Comparison of ENCODE assay signal across 23 cellular contexts in the genomic region with DNA sequence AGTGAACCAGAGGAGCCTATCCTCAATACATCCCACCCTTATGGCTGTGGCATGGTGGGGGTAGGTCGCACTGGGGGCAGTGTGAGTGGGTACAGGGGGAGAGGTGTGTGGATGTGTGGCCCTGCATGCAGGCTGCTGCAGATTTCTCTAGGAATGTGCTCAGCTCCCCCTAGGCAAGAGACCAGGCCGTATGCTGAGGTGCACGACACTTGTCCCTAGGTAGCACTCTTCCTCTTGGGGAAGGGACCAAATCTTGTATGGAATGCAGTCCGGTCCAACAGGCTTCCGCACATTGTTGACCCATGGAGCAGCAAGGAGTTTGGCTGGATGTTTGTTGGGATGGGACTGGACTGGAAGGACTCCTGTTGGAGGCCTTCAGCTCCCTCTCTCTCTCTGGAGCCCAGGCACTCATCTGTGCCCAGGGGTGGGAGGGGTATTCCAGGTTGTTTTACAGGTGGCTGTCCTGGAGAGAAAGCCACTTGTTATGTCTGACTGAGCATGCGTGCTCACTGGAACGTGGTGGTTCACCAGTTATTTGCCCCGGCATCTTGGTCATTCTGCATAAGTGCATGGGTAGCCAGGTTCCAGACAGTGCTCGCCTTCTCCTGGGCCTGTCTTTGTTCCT. TPM values are rescaled to one million over a fixed set of nuclear protein-coding genes. Genes with fewer than 3 reads are reported as not detected.
DNase-seq lines count a peak whose midpoint lies in the region; ATAC-seq and TF ChIP-seq lines count a peak whose summit lies in the region.
"Had no signal": no experiment of that assay in that cellular context is flagged by ENCODE, and none has a peak within 500 bp of the region (broad histone marks: within the 10 kb centered on the region; RNA-seq: fewer than 3 reads in every experiment).

No MANE protein-coding gene starts in this region.

- TF ChIP-seq POLR2A in breast epithelium (IDR thresholded peaks at IDR 0.05): no peak

- no peak overlapping the region for H4K91ac ChIP-seq in neuronal stem cell (ENCODE audit: low read depth, low read length, poor library complexity)

- TF ChIP-seq CTCF in MCF 10A (IDR thresholded peaks at IDR 0.05; ENCODE audit: unreplicated experiment): no peak
- no peak for TF ChIP-seq CTCF in breast epithelium (IDR thresholded peaks at IDR 0.05)
- no peak for TF ChIP-seq CTCF in chondrocyte (IDR thresholded peaks at IDR 0.05)

- H2BK12ac ChIP-seq in neuronal stem cell (ENCODE audit: low read length): no peak overlapping the region

- peaks cover 35% of the 10 kb centered on the region for H3K27me3 Mint-ChIP-seq in MCF 10A (ENCODE audit: insufficient read depth, unreplicated experiment)
- no peaks in the 10 kb centered on the region for H3K27me3 Mint-ChIP-seq in chondrocyte (ENCODE audit: low read depth)
- H3K27me3 Mint-ChIP-seq: naive B cell; progenitor cell of endocrine pancreas; stimulated activated naive CD8-positive, alpha-beta T cell treated with anti-CD3 and anti-CD28 coated beads, Interleukin-15, Interleukin-2, amounts not matched to agents 100 ng/mL and 50 ng/mL, for 24 hours had no signal

- peak overlapping the region; percentile 81 for H2AFZ ChIP-seq in neuronal stem cell (ENCODE audit: low read length)

- no peak overlapping the region for H3K18ac ChIP-seq in neuronal stem cell (ENCODE audit: low read length)

- peaks cover 12% of the 10 kb centered on the region for H3K4me1 Mint-ChIP-seq in MCF 10A (ENCODE audit: insufficient read depth, unreplicated experiment)
- no peaks in the 10 kb centered on the region for H3K4me1 Mint-ChIP-seq in chondrocyte (ENCODE audit: low read depth)

- no peaks in the 10 kb centered on the region for H3K36me3 ChIP-seq in breast epithelium
- H3K36me3 ChIP-seq in neuronal stem cell (replicated peaks in 1 of 2; ENCODE audit: control insufficient read depth in 2 of 2, insufficient read depth in 2 of 2, low read length in 2 of 2): peaks cover 0 to 31% of the 10 kb centered on the region in 2 donors
- H3K36me3 ChIP-seq in aorta (ENCODE audit: control insufficient read depth in 1 of 2, insufficient read depth in 2 of 2, low read length in 1 of 2): peaks cover 0 to 1% of the 10 kb centered on the region in 2 donors
- H3K36me3 ChIP-seq: gastroesophageal sphincter had no signal

- H3K23ac ChIP-seq in neuronal stem cell (ENCODE audit: low read depth, low read length, poor library complexity): no peak overlapping the region

- H3K9me3 Mint-ChIP-seq in MCF 10A (ENCODE audit: unreplicated experiment): no peaks in the 10 kb centered on the region
- H3K9me3 Mint-ChIP-seq in chondrocyte (ENCODE audit: low read depth): peaks cover 9% of the 10 kb centered on the region
- H3K9me3 Mint-ChIP-seq: naive B cell; stimulated activated naive CD8-positive, alpha-beta T cell treated with anti-CD3 and anti-CD28 coated beads, Interleukin-15, Interleukin-2, amounts not matched to agents 100 ng/mL and 50 ng/mL, for 24 hours had no signal

- H2BK15ac ChIP-seq in neuronal stem cell (ENCODE audit: low read length): no peak overlapping the region

- H3K4ac ChIP-seq in neuronal stem cell (ENCODE audit: low read length): no peak overlapping the region

- no peak overlapping the region for H3K9ac ChIP-seq in neuronal stem cell (ENCODE audit: low read depth, low read length, poor library complexity)

- intact Hi-C loops in MCF 10A (cut with micrococcal nuclease): no loop called here
- intact Hi-C loops in breast epithelium (cut with DNase I; ENCODE audit: low total_unique reads): no loop called here
- intact Hi-C loops in aorta (cut with DNase I): no loop called here

- H3K27ac ChIP-seq in breast epithelium (no peak overlapping the region), neuronal stem cell (replicated peaks; ENCODE audit: low read length) (no peak overlapping the region), aorta (ENCODE audit: low read depth in 1 of 2, low read length in 2 of 2) (no peak overlapping the region)
- H3K27ac ChIP-seq: A549 had no signal

- DNase-seq in MCF 10A (ENCODE audit: unreplicated experiment) (no peak), breast epithelium (ENCODE audit: low spot score in 2 of 2) (no peak), chondrocyte (ENCODE audit: low spot score) (peak; percentile 36), neuronal stem cell (ENCODE audit: low spot score) (no peak), aorta (peak; percentile 30 to 33), NCI-H1930 (lab: John Stamatoyannopoulos, UW) (no peak), ecto neural progenitor cell (ENCODE audit: low spot score) (no peak)
- DNase-seq in activated naive CD4-positive, alpha-beta T cell treated with Interleukin-2 at 50 U/mL for 16 hours: no peak
- DNase-seq: activated CD4-positive, alpha-beta T cell treated with anti-CD3 and anti-CD28 coated beads for 48 hours; activated gamma-delta T cell; amniotic stem cell; effector CD8-positive, alpha-beta T cell; NCI-H1105; NCI-H524 treated with DMSO at 0.1 percent for 48 hours; stimulated activated CD4-positive, alpha-beta T cell treated with anti-CD3 and anti-CD28 coated beads, Interleukin-4, amount 100 ng/mL, for 24 hours; SW 1271 had no signal

- POLR2A ChIA-PET in MCF 10A (lab: Yijun Ruan, JAX): no interaction called here

- H3K9me3 ChIP-seq in breast epithelium: no peaks in the 10 kb centered on the region
- no peaks in the 10 kb centered on the region for H3K9me3 ChIP-seq in neuronal stem cell (replicated peaks in 1 of 2; ENCODE audit: control insufficient read depth in 2 of 2, insufficient read depth in 1 of 2, low read depth in 1 of 2, low read length in 2 of 2)
- H3K9me3 ChIP-seq in aorta (ENCODE audit: control insufficient read depth, low read length): no peaks in the 10 kb centered on the region
- H3K9me3 ChIP-seq: A549, gastroesophageal sphincter, upper lobe of left lung had no signal

- H3K4me3 Mint-ChIP-seq in MCF 10A (ENCODE audit: unreplicated experiment) (peak overlapping the region; percentile 76), chondrocyte (ENCODE audit: unreplicated experiment) (no peak overlapping the region)
- H3K4me3 Mint-ChIP-seq: stimulated activated naive CD8-positive, alpha-beta T cell treated with anti-CD3 and anti-CD28 coated beads, Interleukin-15, Interleukin-2, amounts not matched to agents 100 ng/mL and 50 ng/mL, for 24 hours had no signal

- H3K27me3 ChIP-seq in breast epithelium (no peaks in the 10 kb centered on the region), neuronal stem cell (ENCODE audit: control insufficient read depth in 3 of 3, insufficient read depth in 3 of 3, low read depth in 1 of 3, low read length in 3 of 3) (peaks cover 0 to 8% (median 0%) of the 10 kb centered on the region in 3 experiments), aorta (ENCODE audit: control insufficient read depth in 1 of 2, insufficient read depth in 2 of 2, low read length in 1 of 2) (no peaks in the 10 kb centered on the region)
- H3K27me3 ChIP-seq: gastroesophageal sphincter, upper lobe of left lung had no signal

- no CpG with 5 or more reads among the region's 9 CpGs for WGBS in neuronal stem cell (ENCODE audit: extremely low coverage in 2 of 2, insufficient read length in 2 of 2, insufficient replicate concordance in 1 of 2), 2 donors
- WGBS in aorta, 2 donors: 82 to 92% methylated on average over 9 of the region's 9 CpGs

- H2BK120ac ChIP-seq in neuronal stem cell (ENCODE audit: low read depth, low read length): no peak overlapping the region

- H3K14ac ChIP-seq in neuronal stem cell (ENCODE audit: low read length): no peak overlapping the region

- BruUV-seq in MCF 10A (replicated peaks; lab: Mats Ljungman, UMichigan): no TSS peak

- H3K4me3 ChIP-seq in breast epithelium (peak overlapping the region in 1 of 3 donors; percentile 44), neuronal stem cell (ENCODE audit: low read length in 2 of 2) (no peak overlapping the region), aorta (ENCODE audit: low read length in 2 of 2) (no peak overlapping the region)
- H3K4me3 ChIP-seq: A549, gastroesophageal sphincter, smooth muscle cell had no signal

- CTCF ChIA-PET in MCF 10A (lab: Yijun Ruan, JAX): interaction anchor here (0.6 to 1.6 kb wide), 3 partner anchors 11 to 796 kb away, joined by 3 to 4 read pairs (median 4); no protein-coding TSS in a partner anchor

- no peak overlapping the region for H2BK5ac ChIP-seq in neuronal stem cell (ENCODE audit: low read length)

- no peak for ATAC-seq in aorta (ENCODE audit: low FRiP score)
- ATAC-seq: A549 had no signal

- no peak overlapping the region for H4K8ac ChIP-seq in neuronal stem cell (ENCODE audit: low read depth, low read length)

- no peak overlapping the region for H2AK5ac ChIP-seq in neuronal stem cell (ENCODE audit: low read depth, low read length)

- peaks cover 6% of the 10 kb centered on the region for H3K36me3 Mint-ChIP-seq in MCF 10A (ENCODE audit: insufficient read depth, unreplicated experiment)
- H3K36me3 Mint-ChIP-seq in chondrocyte (ENCODE audit: low read depth): no peaks in the 10 kb centered on the region

- no peak overlapping the region for H3K27ac Mint-ChIP-seq in MCF 10A (ENCODE audit: low read depth, unreplicated experiment)
- H3K27ac Mint-ChIP-seq in chondrocyte (ENCODE audit: unreplicated experiment): no peak overlapping the region
- H3K27ac Mint-ChIP-seq: progenitor cell of endocrine pancreas; stimulated activated naive CD8-positive, alpha-beta T cell treated with anti-CD3 and anti-CD28 coated beads, Interleukin-15, Interleukin-2, amounts not matched to agents 100 ng/mL and 50 ng/mL, for 24 hours had no signal

- H3K4me2 ChIP-seq in neuronal stem cell (ENCODE audit: insufficient read depth, low read length, poor library complexity, severe bottlenecking): no peak overlapping the region
- H3K4me2 ChIP-seq: A549, smooth muscle cell had no signal

- peaks cover 4% of the 10 kb centered on the region for H3K79me1 ChIP-seq in neuronal stem cell (ENCODE audit: low read depth, low read length)

- H3K4me1 ChIP-seq in breast epithelium (no peaks in the 10 kb centered on the region), neuronal stem cell (ENCODE audit: control insufficient read depth in 2 of 2, insufficient read depth in 1 of 2, low read depth in 1 of 2, low read length in 2 of 2) (no peaks in the 10 kb centered on the region), aorta (ENCODE audit: control insufficient read depth in 1 of 2, insufficient read depth in 2 of 2, low read length in 2 of 2) (no peaks in the 10 kb centered on the region)
- H3K4me1 ChIP-seq: A549 had no signal

RNA-seq across cellular contexts. Expression of a gene that starts 55.1 kb away (rescaled TPM):
- total RNA-seq in MCF 10A (2022) (54.0 and 66.4 TPM in 2 replicates), breast epithelium (10 to 100 TPM in 2 of 3 donors, 1 to 10 TPM in 1; 6.6 to 15.7 (median 14.5) TPM), chondrocyte (49.9 to 63.1 TPM (median 51.1 TPM) in 3 replicates), aorta (10 to 100 TPM; 43.0 TPM)
- 113 TPM for polyA plus RNA-seq in neuronal stem cell (2013, experiment 1 of 2)
- polyA plus RNA-seq in neuronal stem cell (2013, experiment 2 of 2): 111 TPM
- 10 to 100 TPM; 35.7 to 45.5 TPM for polyA plus RNA-seq in aorta

Comparison
In these comparisons a context has a peak if more than half of its experiments do, and no peak if none do; other contexts are left out.
1. DNase-seq: peak in chondrocyte (single experiment) and aorta (2 of 2); none in MCF 10A (single experiment), breast epithelium (0 of 2), neuronal stem cell (single experiment), NCI-H1930 (0 of 2), ecto neural progenitor cell (single experiment) and activated naive CD4-positive, alpha-beta T cell treated with Interleukin-2 at 50 U/mL for 16 hours (single experiment).